Comparison of ENCODE assay signal across 8 cellular contexts in the genomic region with DNA sequence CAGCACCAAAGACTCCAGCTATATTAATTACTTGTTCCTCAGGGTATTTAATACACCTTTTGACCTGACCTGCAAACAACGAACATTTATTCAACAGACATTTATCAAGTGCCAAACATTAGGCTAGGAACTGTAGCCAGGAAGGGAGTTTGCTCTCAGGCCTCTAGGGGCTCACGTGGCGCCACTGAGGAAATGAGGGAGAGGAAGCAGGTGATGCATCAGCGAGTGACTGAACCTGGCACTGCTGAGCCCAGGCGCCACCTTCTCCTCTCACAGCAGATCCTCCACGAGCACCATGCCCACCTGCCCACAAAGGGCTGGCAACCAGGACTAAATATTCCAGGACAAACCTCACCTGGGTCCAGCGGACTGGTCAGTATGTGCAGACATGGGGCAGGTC. TPM values are rescaled to one million over a fixed set of nuclear protein-coding genes. Genes with fewer than 3 reads are reported as not detected.
DNase-seq lines count a peak whose midpoint lies in the region; ATAC-seq lines count a peak whose summit lies in the region.

No MANE protein-coding gene starts in this region.

- ATAC-seq in HG02885 (IDR thresholded peaks at IDR 0.05; ENCODE audit: poor library complexity, unreplicated experiment) (peak; percentile 69), left lobe of liver (peak; percentile 12), HG02610 (IDR thresholded peaks at IDR 0.05; ENCODE audit: unreplicated experiment) (no peak)

- peak; percentile 44 for DNase-seq in DMS 273 (lab: John Stamatoyannopoulos, UW; ENCODE audit: unreplicated experiment)
- DNase-seq in DMS 273 treated with DMSO at 0.1 percent for 48 hours (lab: John Stamatoyannopoulos, UW): no peak
- peak; percentile 8 for DNase-seq in activated T-helper 9 cell treated with anti-CD3 and anti-CD28 coated beads, Interleukin-2, amount 50 U/mL, for 16 hours (ENCODE audit: low read depth)
- no peak for DNase-seq in left lobe of liver (ENCODE audit: low spot score)
- DNase-seq in medulla oblongata (ENCODE audit: extremely low spot score): no peak
- no peak for DNase-seq in AG08395 (ENCODE audit: low spot score)

RNA-seq across cellular contexts. Expression of a gene that starts 50.2 kb away (rescaled TPM):
- 25.1 TPM for total RNA-seq in left lobe of liver

RNA-seq across cellular contexts. Expression of a gene that starts 50.7 kb away (rescaled TPM):
- total RNA-seq in left lobe of liver: 13.8 TPM

Comparison
In these comparisons a context has a peak if more than half of its experiments do, and no peak if none do; other contexts are left out.
1. DNase-seq: peak in DMS 273 (single experiment) and activated T-helper 9 cell treated with anti-CD3 and anti-CD28 coated beads, Interleukin-2, amount 50 U/mL, for 16 hours (single experiment); none in DMS 273 treated with DMSO at 0.1 percent for 48 hours (single experiment), left lobe of liver (single experiment), medulla oblongata (single experiment) and AG08395 (single experiment).